ENCODE assay signal across 10 cellular contexts in genomic region chr9:35518212-35518917, GRCh38. TPM values are rescaled to one million over a fixed set of nuclear protein-coding genes. Genes with fewer than 3 reads are reported as not detected.
DNase-seq lines count a peak whose midpoint lies in the region; ATAC-seq and TF ChIP-seq lines count a peak whose summit lies in the region.
"Had no signal": no experiment of that assay in that cellular context is flagged by ENCODE, and none has a peak within 500 bp of the region (broad histone marks: within the 10 kb centered on the region; RNA-seq: fewer than 3 reads in every experiment).

No MANE protein-coding gene starts in this region.

- CTCF ChIA-PET in AG04450 (lab: Charles Lee), result interaction anchor here (0.6 to 3.2 kb wide), 3 partner anchors 29 to 37 kb away, joined by 3 to 21 read pairs (median 4); partner anchors contain the start of gene RUSC2
- CTCF ChIA-PET in activated naive CD4-positive, alpha-beta T cell treated with anti-CD3 and anti-CD28 coated beads, Interleukin-2, amount 10 ng/mL, durations not matched to agents 7 days and 5 days (lab: Charles Lee), result no interaction called here

- H3K4me1 ChIP-seq in NT2/D1 (ENCODE audit: insufficient read depth, insufficient read length) (peaks cover 15% of the 10 kb centered on the region), esophagus (ENCODE audit: control insufficient read depth in 2 of 2, insufficient read depth in 2 of 2, low read length in 1 of 2) (peaks cover 4 to 5% of the 10 kb centered on the region in 2 donors), muscle layer of duodenum (ENCODE audit: control insufficient read depth in 1 of 2, insufficient read depth in 2 of 2, low read length in 2 of 2) (peaks cover 30 to 66% of the 10 kb centered on the region in 2 donors)

- intact Hi-C loops in left colon (cut with DNase I, micrococcal nuclease), result no loop called here

- H3K4me3 ChIP-seq in AG04450 (ENCODE audit: low read depth, low read length) (no peak overlapping the region), NT2/D1 (ENCODE audit: insufficient read length, low read depth) (no peak overlapping the region), esophagus (ENCODE audit: low read depth in 1 of 2, low read length in 2 of 2) (peak overlapping the region in 1 of 2 donors; percentile 27), muscle layer of duodenum (ENCODE audit: low read depth in 1 of 2, low read length in 2 of 2) (no peak overlapping the region)

- H3K36me3 ChIP-seq in NT2/D1 (ENCODE audit: insufficient read depth, insufficient read length, low read length) (no peaks in the 10 kb centered on the region), esophagus (ENCODE audit: control insufficient read depth in 2 of 2, insufficient read depth in 2 of 2, low read length in 1 of 2) (no peaks in the 10 kb centered on the region), muscle layer of duodenum (ENCODE audit: control insufficient read depth in 1 of 2, insufficient read depth in 2 of 2, low read length in 2 of 2) (no peaks in the 10 kb centered on the region)

- no peaks in the 10 kb centered on the region for H3K9me3 ChIP-seq in AG04450 (ENCODE audit: control insufficient read depth, insufficient read depth, low read length)
- no peaks in the 10 kb centered on the region for H3K9me3 ChIP-seq in NT2/D1 (ENCODE audit: insufficient read depth, low read length)
- no peaks in the 10 kb centered on the region for H3K9me3 ChIP-seq in esophagus (ENCODE audit: control insufficient read depth in 2 of 2, insufficient read depth in 1 of 2, low read depth in 1 of 2, low read length in 1 of 2)
- H3K9me3 ChIP-seq in muscle layer of duodenum (ENCODE audit: control insufficient read depth in 1 of 2, low read length in 2 of 2), result no peaks in the 10 kb centered on the region

- no peaks in the 10 kb centered on the region for H3K9me3 Mint-ChIP-seq in activated naive CD4-positive, alpha-beta T cell treated with anti-CD3 and anti-CD28 coated beads, Interleukin-2, amount 10 ng/mL, durations not matched to agents 7 days and 5 days

- no peaks in the 10 kb centered on the region for H3K27me3 Mint-ChIP-seq in activated naive CD4-positive, alpha-beta T cell treated with anti-CD3 and anti-CD28 coated beads, Interleukin-2, amount 10 ng/mL, durations not matched to agents 7 days and 5 days

- H3K27me3 ChIP-seq in AG04450 (ENCODE audit: control insufficient read depth, insufficient read depth, low read length) (no peaks in the 10 kb centered on the region), NT2/D1 (ENCODE audit: insufficient read depth, insufficient read length) (no peaks in the 10 kb centered on the region), esophagus (ENCODE audit: control insufficient read depth in 1 of 2, insufficient read depth in 2 of 2, low read length in 2 of 2) (no peaks in the 10 kb centered on the region), muscle layer of duodenum (ENCODE audit: low read depth, low read length) (no peaks in the 10 kb centered on the region)

- H3K4me3 Mint-ChIP-seq in activated naive CD4-positive, alpha-beta T cell treated with anti-CD3 and anti-CD28 coated beads, Interleukin-2, amount 10 ng/mL, durations not matched to agents 7 days and 5 days, result no peak overlapping the region

- peak overlapping the region; percentile 92 for H3K27ac ChIP-seq in AG04450 (ENCODE audit: low read depth, low read length)
- H3K27ac ChIP-seq in esophagus (ENCODE audit: low read depth in 2 of 2, low read length in 1 of 2), result peak overlapping the region; percentile 76 to 88
- H3K27ac ChIP-seq in muscle layer of duodenum (ENCODE audit: low read length), result peak overlapping the region; percentile 90

- no peak overlapping the region for H3K27ac Mint-ChIP-seq in activated naive CD4-positive, alpha-beta T cell treated with anti-CD3 and anti-CD28 coated beads, Interleukin-2, amount 10 ng/mL, durations not matched to agents 7 days and 5 days

- DNase-seq in AG04450 (ENCODE audit: low read depth, low spot score) (peak; percentile 88), NT2/D1 (ENCODE audit: low read depth, low spot score) (peak; percentile 85), left colon (no peak)
- DNase-seq in activated naive CD4-positive, alpha-beta T cell treated with anti-CD3 and anti-CD28 coated beads, Interleukin-2, amount 10 ng/mL, durations not matched to agents 7 days and 5 days, result no peak
- DNase-seq in central memory CD4-positive, alpha-beta T cell, result no peak
- DNase-seq: GDM1, NCI-H1436 treated with DMSO at 0.1 percent for 48 hours had no signal

- no peak for ATAC-seq in GM18511 (IDR thresholded peaks at IDR 0.05; ENCODE audit: unreplicated experiment)
- no peak for ATAC-seq in left colon

- H3K36me3 Mint-ChIP-seq in activated naive CD4-positive, alpha-beta T cell treated with anti-CD3 and anti-CD28 coated beads, Interleukin-2, amount 10 ng/mL, durations not matched to agents 7 days and 5 days, result no peaks in the 10 kb centered on the region

- TF ChIP-seq CTCF in AG04450 (IDR thresholded peaks at IDR 0.05; ENCODE audit: low read depth, low read length), result no peak

- POLR2A ChIA-PET in AG04450 (lab: Yijun Ruan, JAX), result interaction anchor here (0.6 to 4.1 kb wide), 9 partner anchors 8 to 442 kb away, joined by 3 to 24 read pairs (median 4); partner anchors contain the start of genes ATOSB and RUSC2

- 27 to 36% methylated on average over 4 of the region's 4 CpGs for WGBS in esophagus, 2 donors

- H3K4me1 Mint-ChIP-seq in activated naive CD4-positive, alpha-beta T cell treated with anti-CD3 and anti-CD28 coated beads, Interleukin-2, amount 10 ng/mL, durations not matched to agents 7 days and 5 days, result no peaks in the 10 kb centered on the region

- H3K9ac ChIP-seq in NT2/D1 (ENCODE audit: insufficient read length, low read depth), result no peak overlapping the region

RNA-seq across cellular contexts. Expression of gene RUSC2, which starts 28.5 kb away (rescaled TPM):
- polyA plus RNA-seq in AG04450 (2011; rRNA removed), result 17.4 and 19.3 TPM in 2 replicates
- polyA minus RNA-seq in AG04450 (2011; rRNA and poly(A)+ RNA removed), result 81.7 and 106 TPM in 2 replicates
- polyA plus RNA-seq in esophagus, result 10 to 100 TPM in 1 of 2 donors, 1 to 10 TPM in 1; 7.3 to 27.2 TPM
- 1 to 10 TPM; 7.7 to 9.2 TPM for total RNA-seq in left colon

Comparison
In these comparisons a context has a peak if more than half of its experiments do, and no peak if none do; other contexts are left out.
1. DNase-seq: peak in AG04450 (single experiment) and NT2/D1 (single experiment); none in activated naive CD4-positive, alpha-beta T cell treated with anti-CD3 and anti-CD28 coated beads, Interleukin-2, amount 10 ng/mL, durations not matched to agents 7 days and 5 days (single experiment), left colon (0 of 2) and central memory CD4-positive, alpha-beta T cell (single experiment).
2. Peak in every context shown above with its lines, with median percentiles within 50 percentile points of each other: H3K27ac ChIP-seq.